ENCODE assay signal across 24 cellular contexts in genomic region chr9:37967272-37967581, GRCh38.
DNase-seq lines count a peak whose midpoint lies in the region; ATAC-seq, FAIRE-seq and TF ChIP-seq lines count a peak whose summit lies in the region.
"Had no signal": no experiment of that assay in that cellular context is flagged by ENCODE, and none has a peak within 500 bp of the region (broad histone marks: within the 10 kb centered on the region; RNA-seq: fewer than 3 reads in every experiment).

No MANE protein-coding gene starts in this region.

- ATAC-seq in body of pancreas, result no peak
- ATAC-seq in pancreas, result no peak
- no peak for ATAC-seq in HG03354 (IDR thresholded peaks at IDR 0.05; ENCODE audit: poor library complexity, severe bottlenecking, unreplicated experiment)
- ATAC-seq: activated CD8-positive, alpha-beta T cell treated with anti-CD3 and anti-CD28 coated beads for 36 hours; activated naive CD4-positive, alpha-beta T cell treated with anti-CD3 and anti-CD28 coated beads, Interleukin-2, amount 50 U/mL, for 72 hours; heart right ventricle; right cardiac atrium had no signal

- H3K9me3 ChIP-seq in body of pancreas (no peaks in the 10 kb centered on the region), keratinocyte (ENCODE audit: control insufficient read depth, low read depth, low read length) (no peaks in the 10 kb centered on the region), pancreas (no peaks in the 10 kb centered on the region)
- H3K9me3 ChIP-seq: heart right ventricle, neutrophil had no signal

- H3K4me2 ChIP-seq in keratinocyte (ENCODE audit: control insufficient read depth, extremely low read depth, insufficient read depth, low read depth, low read length), result peak overlapping the region; percentile 23

- H2AFZ ChIP-seq in keratinocyte (ENCODE audit: control insufficient read depth, low read length), result no peak overlapping the region

- intact Hi-C loops in body of pancreas (cut with DNase I), result loop anchor here (10.0 kb wide), 1 partner anchor 48 kb away; no protein-coding TSS in a partner anchor
- intact Hi-C loops in pancreas (cut with DNase I), result loop anchor here in 1 of 3 donors (10.0 kb wide), 1 partner anchor 48 kb away; no protein-coding TSS in a partner anchor

- peak; percentile 73 for FAIRE-seq in keratinocyte (lab: Jason Lieb, UNC)
- FAIRE-seq in pancreas (lab: Jason Lieb, UNC), result no peak
- FAIRE-seq: GM18507 had no signal

- H3K4me1 ChIP-seq in body of pancreas (peaks cover 96% of the 10 kb centered on the region), keratinocyte (ENCODE audit: control insufficient read depth, extremely low read depth, insufficient read depth, low read length) (peaks cover 77% of the 10 kb centered on the region), pancreas (peaks cover 75 to 81% (median 77%) of the 10 kb centered on the region in 3 donors)

- no peaks in the 10 kb centered on the region for H3K36me3 ChIP-seq in body of pancreas (replicated peaks in 1 of 2; ENCODE audit: insufficient read depth in 1 of 2, low read depth in 2 of 2)
- peaks cover 4 to 7% of the 10 kb centered on the region in 2 experiments for H3K36me3 ChIP-seq in keratinocyte (ENCODE audit: control insufficient read depth in 2 of 2, extremely low read depth in 1 of 2, insufficient read depth in 2 of 2, low read length in 2 of 2)
- H3K36me3 ChIP-seq in pancreas, result no peaks in the 10 kb centered on the region
- H3K36me3 ChIP-seq: cardiac muscle cell, neutrophil had no signal

- H3K27me3 ChIP-seq in body of pancreas (no peaks in the 10 kb centered on the region), keratinocyte (ENCODE audit: control insufficient read depth, extremely low read depth, insufficient read depth, low read length) (no peaks in the 10 kb centered on the region), pancreas (no peaks in the 10 kb centered on the region)
- H3K27me3 ChIP-seq: cardiac muscle cell, heart right ventricle, neutrophil had no signal

- no peak overlapping the region for H3K4me3 ChIP-seq in body of pancreas
- no peak overlapping the region for H3K4me3 ChIP-seq in keratinocyte (ENCODE audit: control insufficient read depth in 2 of 3, extremely low read depth in 1 of 3, insufficient read depth in 2 of 3, low read depth in 1 of 3, low read length in 3 of 3)
- H3K4me3 ChIP-seq in pancreas, result no peak overlapping the region
- H3K4me3 ChIP-seq: cardiac muscle cell, heart right ventricle had no signal

- DNase-seq in ELR (ENCODE audit: low read depth) (peak; percentile 42), body of pancreas (no peak), keratinocyte (ENCODE audit: low read depth, low spot score) (no peak), pancreas (no peak), SW 1271 (lab: John Stamatoyannopoulos, UW) (no peak), globus pallidus (ENCODE audit: low spot score) (no peak)
- DNase-seq in activated effector memory CD4-positive, alpha-beta T cell treated with Interleukin-2 at 50 U/mL for 16 hours, result no peak
- DNase-seq: activated CD8-positive, alpha-beta T cell treated with anti-CD3 and anti-CD28 coated beads for 36 hours; activated T-cell treated with anti-CD3 and anti-CD28 coated beads, Interleukin-2, amount 50 U/mL, for 24 hours; CD4-positive, alpha-beta T cell; effector CD8-positive, alpha-beta T cell; GOT3; heart right ventricle; MM.1S; NCI-H510A; right cardiac atrium; SHP77; stimulated activated naive CD4-positive, alpha-beta T cell treated with Interleukin-2 at 50 U/mL for 16 hours; WERI-Rb-1 had no signal

- peaks cover 10% of the 10 kb centered on the region for H3K9me1 ChIP-seq in keratinocyte (ENCODE audit: control insufficient read depth, extremely low read depth, insufficient read depth, low read length)

- no peak for TF ChIP-seq CTCF in body of pancreas (IDR thresholded peaks at IDR 0.05)
- no peak for TF ChIP-seq CTCF in keratinocyte (optimal IDR thresholded peaks at IDR 0.05 in 1 of 3, IDR thresholded peaks at IDR 0.05 in 1 of 3, conservative IDR thresholded peaks at IDR 0.05 in 1 of 3; ENCODE audit: extremely low read depth in 1 of 3, insufficient read depth in 2 of 3, low read length in 3 of 3)
- TF ChIP-seq CTCF in pancreas (IDR thresholded peaks at IDR 0.05), result no peak

- H3K9ac ChIP-seq in keratinocyte (ENCODE audit: control insufficient read depth, extremely low read depth, insufficient read depth, low read length), result no peak overlapping the region

- H3K27ac ChIP-seq in body of pancreas, result peak overlapping the region; percentile 94 to 99 (median 97)
- peak overlapping the region; percentile 63 for H3K27ac ChIP-seq in keratinocyte (ENCODE audit: control insufficient read depth, insufficient read depth, low read length)
- peak overlapping the region; percentile 74 to 90 (median 88) for H3K27ac ChIP-seq in pancreas
- H3K27ac ChIP-seq: cardiac muscle cell, heart right ventricle, neutrophil had no signal

- TF ChIP-seq POLR2A in body of pancreas (IDR thresholded peaks at IDR 0.05), result no peak

- H4K20me1 ChIP-seq in keratinocyte (ENCODE audit: control insufficient read depth, extremely low read depth, insufficient read depth, low read length), result no peaks in the 10 kb centered on the region

- H3K79me2 ChIP-seq in keratinocyte (ENCODE audit: control insufficient read depth, insufficient read depth, low read length), result peaks cover 30% of the 10 kb centered on the region

- dilution Hi-C loops in keratinocyte (cut with MboI; ENCODE audit: extremely low pct_ligation_motif_present, low sequenced_read_pairs), result no loop called here

- WGBS in body of pancreas, 2 donors, result 73 to 76% methylated on average over 4 of the region's 4 CpGs
- 70 to 72% methylated on average over 4 of the region's 4 CpGs for WGBS in pancreas, 2 donors
